11 cellular contexts compared by ENCODE assay signal in genomic region chr2:174662459-174662858, GRCh38.
DNase-seq lines count a peak whose midpoint lies in the region; ATAC-seq and TF ChIP-seq lines count a peak whose summit lies in the region.
"Had no signal": no experiment of that assay in that cellular context is flagged by ENCODE, and none has a peak within 500 bp of the region (broad histone marks: within the 10 kb centered on the region; RNA-seq: fewer than 3 reads in every experiment).

No MANE protein-coding gene starts in this region.

- no peak overlapping the region for H3K4me3 ChIP-seq in suprapubic skin
- H3K4me3 ChIP-seq: HAP-1 had no signal

- DNase-seq in HCEC 1CT (peak; percentile 61), astrocyte of the hippocampus (ENCODE audit: low read depth, low spot score) (peak; percentile 69), foreskin keratinocyte (peak in 1 of 2 donors; percentile 41), suprapubic skin (ENCODE audit: low spot score in 2 of 2) (no peak), NCI-H1694 (lab: John Stamatoyannopoulos, UW) (no peak), immature natural killer cell (no peak)
- DNase-seq: activated T-cell treated with anti-CD3 and anti-CD28 coated beads, Interleukin-2, amount 50 U/mL, for 24 hours; DMS79; NCI-H1436 treated with DMSO at 0.1 percent for 48 hours had no signal

- H3K27me3 ChIP-seq in foreskin keratinocyte (no peaks in the 10 kb centered on the region), suprapubic skin (no peaks in the 10 kb centered on the region)

- H3K27ac ChIP-seq in foreskin keratinocyte (no peak overlapping the region), suprapubic skin (peak overlapping the region; percentile 39)

- H3K36me3 ChIP-seq in suprapubic skin, result no peaks in the 10 kb centered on the region
- H3K36me3 ChIP-seq: HAP-1 had no signal

- no peak overlapping the region for H3K27ac Mint-ChIP-seq in immature natural killer cell
- H3K27ac Mint-ChIP-seq: activated T-cell treated with anti-CD3 and anti-CD28 coated beads, Interleukin-2, amount 50 U/mL, for 24 hours had no signal

- H3K4me3 Mint-ChIP-seq in immature natural killer cell, result no peak overlapping the region
- H3K4me3 Mint-ChIP-seq: activated T-cell treated with anti-CD3 and anti-CD28 coated beads, Interleukin-2, amount 50 U/mL, for 24 hours had no signal

- 56% methylated on average over 3 of the region's 3 CpGs for WGBS in suprapubic skin

- no peaks in the 10 kb centered on the region for H3K36me3 Mint-ChIP-seq in immature natural killer cell

- peak; percentile 81 for ATAC-seq in foreskin keratinocyte
- no peak for ATAC-seq in activated CD4-positive, CD25-positive, alpha-beta regulatory T cell treated with anti-CD3 and anti-CD28 coated beads, Interleukin-2, amount 50 U/mL, for 24 hours

- H3K4me1 ChIP-seq in foreskin keratinocyte (no peaks in the 10 kb centered on the region), suprapubic skin (peaks cover 30% of the 10 kb centered on the region)
- H3K4me1 ChIP-seq: HAP-1 had no signal

- H3K4me1 Mint-ChIP-seq in immature natural killer cell, result peaks cover 9 to 10% of the 10 kb centered on the region in 2 donors

- no peaks in the 10 kb centered on the region for H3K9me3 ChIP-seq in suprapubic skin
- H3K9me3 ChIP-seq: HAP-1 had no signal

- TF ChIP-seq CTCF in foreskin keratinocyte (conservative IDR thresholded peaks at IDR 0.05), result no peak
- TF ChIP-seq CTCF in suprapubic skin (IDR thresholded peaks at IDR 0.05), result no peak

- TF ChIP-seq POLR2A in suprapubic skin (IDR thresholded peaks at IDR 0.05), result no peak

- no peaks in the 10 kb centered on the region for H3K27me3 Mint-ChIP-seq in immature natural killer cell (ENCODE audit: low read depth in 3 of 3)
- H3K27me3 Mint-ChIP-seq: activated T-cell treated with anti-CD3 and anti-CD28 coated beads, Interleukin-2, amount 50 U/mL, for 24 hours had no signal

- TF ChIP-seq EP300 in suprapubic skin (IDR thresholded peaks at IDR 0.05), result no peak

- H3K9me3 Mint-ChIP-seq in immature natural killer cell, result no peaks in the 10 kb centered on the region
- H3K9me3 Mint-ChIP-seq: activated T-cell treated with anti-CD3 and anti-CD28 coated beads, Interleukin-2, amount 50 U/mL, for 24 hours had no signal

Comparison
In these comparisons a context has a peak if more than half of its experiments do, and no peak if none do; other contexts are left out.
1. DNase-seq: peak in HCEC 1CT (single experiment) and astrocyte of the hippocampus (single experiment); none in suprapubic skin (0 of 2), NCI-H1694 (single experiment) and immature natural killer cell (0 of 3).